ENCODE assay signal across 10 cellular contexts in genomic region chr12:113333111-113333750, GRCh38. TPM values are rescaled to one million over a fixed set of nuclear protein-coding genes. Genes with fewer than 3 reads are reported as not detected.
A peak's percentile ranks its signal among the peaks of the same experiment; 100 is the strongest.
DNase-seq lines count a peak whose midpoint lies in the region; ATAC-seq and TF ChIP-seq lines count a peak whose summit lies in the region.
"Had no signal": no experiment of that assay in that cellular context is flagged by ENCODE, and none has a peak within 500 bp of the region (broad histone marks: within the 10 kb centered on the region; RNA-seq: fewer than 3 reads in every experiment).

No MANE protein-coding gene starts in this region.

- H3K4me3 ChIP-seq in OCI-LY1 (ENCODE audit: low read depth, low read length, poor library complexity, severe bottlenecking), result peak overlapping the region; percentile 89
- H3K4me3 ChIP-seq in duodenal mucosa (ENCODE audit: low read depth in 1 of 2, low read length in 2 of 2), result peak overlapping the region; percentile 42 to 93
- H3K4me3 ChIP-seq in gastrocnemius medialis, result peak overlapping the region; percentile 77 to 85 (median 82)

- no peaks in the 10 kb centered on the region for H4K20me1 ChIP-seq in OCI-LY1 (ENCODE audit: insufficient read depth, low read length)

- intact Hi-C loops in gastrocnemius medialis (cut with DNase I; ENCODE audit: low total_unique reads), result loop anchor here (10.0 kb wide), 1 partner anchor 138 kb away; no protein-coding TSS in a partner anchor

- DNase-seq in NCI-H446 (lab: John Stamatoyannopoulos, UW), result peak; percentile 8 to 47
- no peak for DNase-seq in NCI-H446 treated with DMSO at 0.1 percent for 48 hours (lab: John Stamatoyannopoulos, UW)
- DNase-seq in gastrocnemius medialis, result no peak
- DNase-seq in GM19238 (ENCODE audit: insufficient read length, low spot score), result no peak
- no peak for DNase-seq in globus pallidus (ENCODE audit: low spot score)
- DNase-seq: activated effector memory CD4-positive, alpha-beta T cell treated with Interleukin-2 at 50 U/mL for 16 hours; NCI-H345 had no signal

- peak overlapping the region; percentile 92 for H3K4me2 ChIP-seq in OCI-LY1 (ENCODE audit: low read length)

- H3K27ac ChIP-seq in OCI-LY1 (ENCODE audit: low read depth, low read length, poor library complexity, severe bottlenecking) (peak overlapping the region; percentile 54), duodenal mucosa (ENCODE audit: low read depth, low read length) (no peak overlapping the region), gastrocnemius medialis (peak overlapping the region; percentile 44 to 85 (median 82))

- H3K4me1 ChIP-seq in OCI-LY1 (ENCODE audit: insufficient read depth, low read length, severe bottlenecking) (peaks cover 29% of the 10 kb centered on the region), duodenal mucosa (ENCODE audit: control insufficient read depth in 1 of 2, insufficient read depth in 2 of 2, low read length in 2 of 2) (peaks cover 5 to 19% of the 10 kb centered on the region in 2 donors), gastrocnemius medialis (peaks cover 11 to 16% of the 10 kb centered on the region in 2 donors)

- H3K9me2 ChIP-seq in OCI-LY1 (ENCODE audit: low read depth, low read length), result no peaks in the 10 kb centered on the region

- no peak for TF ChIP-seq CTCF in OCI-LY1 (IDR thresholded peaks at IDR 0.05; ENCODE audit: low read length)
- TF ChIP-seq CTCF in gastrocnemius medialis (IDR thresholded peaks at IDR 0.05 in 4 of 5, conservative IDR thresholded peaks at IDR 0.05 in 1 of 5), result no peak

- H3F3A ChIP-seq in OCI-LY1 (ENCODE audit: insufficient read depth, low read length), result no peaks in the 10 kb centered on the region

- in situ Hi-C loops in gastrocnemius medialis (cut with MboI; ENCODE audit: low sequenced_read_pairs in 4 of 4), result loop anchor here in 1 of 4 donors (10.0 kb wide), 1 partner anchor 148 kb away; the partner anchor contains the start of genes DDX54 and RITA1

- no peaks in the 10 kb centered on the region for H3K79me2 ChIP-seq in OCI-LY1 (ENCODE audit: insufficient read depth, low read length)

- ATAC-seq in gastrocnemius medialis (no peak), GM19324 (IDR thresholded peaks at IDR 0.05; ENCODE audit: low FRiP score, unreplicated experiment) (no peak)

- H3K9me3 ChIP-seq in OCI-LY1 (ENCODE audit: low read length), result no peaks in the 10 kb centered on the region
- H3K9me3 ChIP-seq in duodenal mucosa (ENCODE audit: control insufficient read depth in 1 of 2, low read length in 2 of 2), result no peaks in the 10 kb centered on the region
- no peaks in the 10 kb centered on the region for H3K9me3 ChIP-seq in gastrocnemius medialis

- H3K9ac ChIP-seq in OCI-LY1 (ENCODE audit: low read length) (peak overlapping the region; percentile 84; the same call in 1 of the 2 replicates), duodenal mucosa (ENCODE audit: low read depth in 1 of 2, low read length in 2 of 2) (no peak overlapping the region)

- no peak overlapping the region for H2AFZ ChIP-seq in OCI-LY1 (ENCODE audit: low read length)

- TF ChIP-seq POLR2A in gastrocnemius medialis (IDR thresholded peaks at IDR 0.05), result no peak

- H3K27me3 ChIP-seq in OCI-LY1 (ENCODE audit: insufficient read depth, low read length) (no peaks in the 10 kb centered on the region), duodenal mucosa (ENCODE audit: control insufficient read depth in 1 of 2, insufficient read depth in 2 of 2, low read length in 2 of 2) (no peaks in the 10 kb centered on the region), gastrocnemius medialis (no peaks in the 10 kb centered on the region)

- H3K36me3 ChIP-seq in OCI-LY1 (ENCODE audit: insufficient read depth, low read length) (peaks cover 31% of the 10 kb centered on the region; the same call in 1 of the 2 replicates), duodenal mucosa (ENCODE audit: control insufficient read depth in 1 of 2, insufficient read depth in 2 of 2, low read length in 2 of 2) (peaks cover 6 to 25% of the 10 kb centered on the region in 2 donors), gastrocnemius medialis (peaks cover 0 to 17% of the 10 kb centered on the region in 2 donors)

RNA-seq across cellular contexts. Expression of gene SLC8B1, which starts 1.7 kb away (rescaled TPM):
- 10 to 100 TPM in 3 of 4 donors, 1 to 10 TPM in 1; 8.2 to 21.2 (median 14.5) TPM for total RNA-seq in gastrocnemius medialis

RNA-seq across cellular contexts. Expression of gene PLBD2, which starts 25.2 kb away (rescaled TPM):
- 10 to 100 TPM; 12.0 to 28.9 (median 26.8) TPM for total RNA-seq in gastrocnemius medialis

Comparison
In these comparisons a context has a peak if more than half of its experiments do, and no peak if none do; other contexts are left out.
1. DNase-seq: peak in NCI-H446 (2 of 2); none in NCI-H446 treated with DMSO at 0.1 percent for 48 hours (single experiment), gastrocnemius medialis (0 of 2), GM19238 (single experiment) and globus pallidus (single experiment).
2. Peak in every context shown above with its lines, with median percentiles within 50 percentile points of each other: H3K4me3 ChIP-seq.